ENCODE assay signal across 31 cellular contexts in the genomic region with DNA sequence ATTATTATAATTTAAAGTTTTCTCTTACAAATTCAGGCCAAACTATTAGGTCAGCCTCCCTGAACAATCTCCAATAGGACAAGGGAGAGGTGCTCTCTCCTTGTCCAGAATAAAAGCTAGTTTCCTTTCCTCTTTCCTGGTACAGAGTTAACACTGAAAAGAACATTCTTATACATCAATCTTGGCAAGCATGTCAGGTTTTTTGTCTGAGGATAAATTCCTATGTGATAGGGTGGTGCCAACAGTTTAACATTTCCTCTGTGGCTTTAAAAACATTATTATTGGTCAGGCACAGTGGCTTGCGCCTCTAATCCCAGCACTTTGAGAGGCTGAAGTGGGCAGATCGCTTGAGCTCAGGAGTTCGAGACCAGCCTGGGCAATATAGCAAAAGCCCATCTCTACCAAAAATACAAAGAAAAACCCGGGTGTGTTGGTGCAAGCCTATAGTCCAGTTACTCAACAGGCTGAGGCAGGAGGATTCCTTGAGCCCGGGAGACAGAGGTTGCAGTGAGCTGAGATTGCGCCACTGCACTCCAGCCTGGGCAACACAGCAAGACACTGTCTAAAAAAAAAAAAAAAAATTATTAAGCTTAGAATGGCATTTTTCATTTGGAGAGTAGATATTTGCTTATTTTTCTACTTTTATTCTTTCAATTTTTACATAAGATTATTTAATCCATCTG. TPM values are rescaled to one million over a fixed set of nuclear protein-coding genes. Genes with fewer than 3 reads are reported as not detected.
A peak's percentile ranks its signal among the peaks of the same experiment; 100 is the strongest.
DNase-seq lines count a peak whose midpoint lies in the region; ATAC-seq, FAIRE-seq and TF ChIP-seq lines count a peak whose summit lies in the region.
"Had no signal": no experiment of that assay in that cellular context is flagged by ENCODE, and none has a peak within 500 bp of the region (broad histone marks: within the 10 kb centered on the region; RNA-seq: fewer than 3 reads in every experiment).

No MANE protein-coding gene starts in this region.

- H3K27me3 ChIP-seq in breast epithelium (no peaks in the 10 kb centered on the region), adipocyte (replicated peaks; ENCODE audit: control insufficient read depth, insufficient read depth, low read length) (no peaks in the 10 kb centered on the region), endothelial cell of umbilical vein (ENCODE audit: control insufficient read depth in 2 of 2, insufficient read depth in 2 of 2, low read length in 2 of 2) (no peaks in the 10 kb centered on the region)
- H3K27me3 ChIP-seq: heart left ventricle, thyroid gland, uterus had no signal

- dilution Hi-C loops in endothelial cell of umbilical vein (cut with MboI; ENCODE audit: extremely low pct_ligation_motif_present, low sequenced_read_pairs), result no loop called here

- peak; percentile 18 for FAIRE-seq in endothelial cell of umbilical vein (lab: Jason Lieb, UNC)
- FAIRE-seq: A204.1, RCC 7860 had no signal

- no peak overlapping the region for H3K4me3 ChIP-seq in breast epithelium
- no peak overlapping the region for H3K4me3 ChIP-seq in adipocyte (ENCODE audit: low read length)
- H3K4me3 ChIP-seq in endothelial cell of umbilical vein (replicated peaks in 1 of 3; ENCODE audit: insufficient read depth in 1 of 3, low read depth in 1 of 3, low read length in 3 of 3), result no peak overlapping the region
- no peak overlapping the region for H3K4me3 ChIP-seq in retinal pigment epithelial cell (ENCODE audit: low read length)
- H3K4me3 ChIP-seq: heart left ventricle, thyroid gland, uterus had no signal

- no peak overlapping the region for H3K4me2 ChIP-seq in endothelial cell of umbilical vein (ENCODE audit: insufficient read depth, low read length)
- H3K4me2 ChIP-seq: KMS-11 had no signal

- H3K4me1 ChIP-seq in breast epithelium (no peaks in the 10 kb centered on the region), adipocyte (ENCODE audit: control insufficient read depth, insufficient read depth, low read length) (peaks cover 27% of the 10 kb centered on the region), endothelial cell of umbilical vein (ENCODE audit: control insufficient read depth, extremely low read depth, insufficient read depth, low read length) (no peaks in the 10 kb centered on the region)
- H3K4me1 ChIP-seq: thyroid gland, uterus had no signal

- no peaks in the 10 kb centered on the region for H3K9me3 Mint-ChIP-seq in MCF 10A (ENCODE audit: unreplicated experiment)
- H3K9me3 Mint-ChIP-seq: H9, WTC11 had no signal

- no peaks in the 10 kb centered on the region for H4K20me1 ChIP-seq in endothelial cell of umbilical vein (replicated peaks; ENCODE audit: control insufficient read depth, extremely low read depth, insufficient read depth, low read length)

- H3K9me3 ChIP-seq in breast epithelium (no peaks in the 10 kb centered on the region), adipocyte (ENCODE audit: control insufficient read depth, low read length) (no peaks in the 10 kb centered on the region), endothelial cell of umbilical vein (replicated peaks; ENCODE audit: control insufficient read depth, insufficient read depth, low read length) (no peaks in the 10 kb centered on the region)
- H3K9me3 ChIP-seq: thyroid gland, uterus had no signal

- H3K36me3 Mint-ChIP-seq in MCF 10A (ENCODE audit: insufficient read depth, unreplicated experiment), result peaks cover 9% of the 10 kb centered on the region
- H3K36me3 Mint-ChIP-seq: brain; CD4-positive, CD25-positive, alpha-beta regulatory T cell; WTC11 had no signal

- H2AFZ ChIP-seq in endothelial cell of umbilical vein (ENCODE audit: low read depth, low read length), result no peak overlapping the region

- POLR2A ChIA-PET in MCF 10A (lab: Yijun Ruan, JAX) (interaction anchor here (0.6 to 1.6 kb wide), 2 partner anchors 13 to 537 kb away, joined by 4 to 6 read pairs; a partner anchor contains a TSS), endothelial cell of umbilical vein (lab: Charles Lee) (interaction anchor here (1.2 kb wide), 1 partner anchor 72 kb away, joined by 3 read pairs; no protein-coding TSS in a partner anchor)

- TF ChIP-seq CTCF in MCF 10A (IDR thresholded peaks at IDR 0.05; ENCODE audit: unreplicated experiment) (no peak), breast epithelium (IDR thresholded peaks at IDR 0.05) (no peak), endothelial cell of umbilical vein (IDR thresholded peaks at IDR 0.05; ENCODE audit: extremely low read depth in 1 of 2, insufficient read depth in 1 of 2, low read depth in 1 of 2, low read length in 2 of 2) (no peak), retinal pigment epithelial cell (conservative IDR thresholded peaks at IDR 0.05; ENCODE audit: low read depth, low read length) (no peak)

- no TSS peak for BruUV-seq in MCF 10A (replicated peaks; lab: Mats Ljungman, UMichigan)
- no TSS peak for BruUV-seq in endothelial cell of umbilical vein (replicated peaks; lab: Mats Ljungman, UMichigan)

- H3K27ac Mint-ChIP-seq in MCF 10A (ENCODE audit: low read depth, unreplicated experiment), result peak overlapping the region; percentile 57
- H3K27ac Mint-ChIP-seq: brain; CD4-positive, CD25-positive, alpha-beta regulatory T cell; H9; T-cell; WTC11 had no signal

- H3K79me2 ChIP-seq in endothelial cell of umbilical vein (ENCODE audit: control insufficient read depth, insufficient read depth, low read length), result no peaks in the 10 kb centered on the region

- TF ChIP-seq POLR2A in breast epithelium (IDR thresholded peaks at IDR 0.05), result no peak
- no peak for TF ChIP-seq POLR2A in endothelial cell of umbilical vein (IDR thresholded peaks at IDR 0.05; ENCODE audit: low read depth, low read length)

- H3K4me3 Mint-ChIP-seq in MCF 10A (ENCODE audit: unreplicated experiment), result no peak overlapping the region
- H3K4me3 Mint-ChIP-seq: activated T-cell treated with anti-CD3 and anti-CD28 coated beads, Interleukin-2, amount 50 U/mL, for 4 hours; brain; CD4-positive, CD25-positive, alpha-beta regulatory T cell; H9; naive B cell; T-cell; WTC11 had no signal

- H3K36me3 ChIP-seq in breast epithelium, result no peaks in the 10 kb centered on the region
- no peaks in the 10 kb centered on the region for H3K36me3 ChIP-seq in adipocyte (ENCODE audit: control insufficient read depth, insufficient read depth, low read length, severe bottlenecking)
- no peaks in the 10 kb centered on the region for H3K36me3 ChIP-seq in endothelial cell of umbilical vein (ENCODE audit: control insufficient read depth in 2 of 2, extremely low read depth in 1 of 2, insufficient read depth in 2 of 2, low read length in 2 of 2)
- H3K36me3 ChIP-seq: heart left ventricle, thyroid gland, uterus had no signal

- CTCF ChIA-PET in MCF 10A (lab: Yijun Ruan, JAX), result interaction anchor here (0.5 to 0.9 kb wide), 2 partner anchors 124 to 154 kb away, joined by 3 to 4 read pairs; no protein-coding TSS in a partner anchor
- CTCF ChIA-PET in endothelial cell of umbilical vein (lab: Charles Lee), result interaction anchor here (1.0 to 1.3 kb wide), 5 partner anchors 11 to 216 kb away, joined by 3 to 6 read pairs (median 3); no protein-coding TSS in a partner anchor

- ATAC-seq in HG02763 (IDR thresholded peaks at IDR 0.05; ENCODE audit: unreplicated experiment), result no peak
- ATAC-seq in GM18873 (IDR thresholded peaks at IDR 0.05; ENCODE audit: low FRiP score, unreplicated experiment), result no peak
- no peak for ATAC-seq in GM21737 (IDR thresholded peaks at IDR 0.05; ENCODE audit: unreplicated experiment)
- ATAC-seq: activated T-cell treated with anti-CD3 and anti-CD28 coated beads, Interleukin-2, amount 50 U/mL, for 4 hours; heart left ventricle; T-cell; WTC11 had no signal

- H3K27ac ChIP-seq in breast epithelium, result no peak overlapping the region
- no peak overlapping the region for H3K27ac ChIP-seq in endothelial cell of umbilical vein (ENCODE audit: insufficient read depth, low read depth, low read length)
- H3K27ac ChIP-seq: heart left ventricle, KMS-11, thyroid gland, uterus had no signal

- no peaks in the 10 kb centered on the region for H3K9me1 ChIP-seq in endothelial cell of umbilical vein (replicated peaks; ENCODE audit: control insufficient read depth, extremely low read depth, insufficient read depth, low read length)

- intact Hi-C loops in MCF 10A (cut with micrococcal nuclease), result no loop called here
- intact Hi-C loops in breast epithelium (cut with DNase I; ENCODE audit: low total_unique reads), result no loop called here
- intact Hi-C loops in endothelial cell of umbilical vein (cut with micrococcal nuclease), result no loop called here

- peak overlapping the region; percentile 33 for H3K9ac ChIP-seq in adipocyte (ENCODE audit: low read length)
- H3K9ac ChIP-seq in endothelial cell of umbilical vein (replicated peaks; ENCODE audit: extremely low read depth, insufficient read depth, low read length), result no peak overlapping the region
- H3K9ac ChIP-seq: KMS-11 had no signal

- peaks cover 14% of the 10 kb centered on the region for H3K4me1 Mint-ChIP-seq in MCF 10A (ENCODE audit: insufficient read depth, unreplicated experiment)
- H3K4me1 Mint-ChIP-seq: brain; CD4-positive, CD25-positive, alpha-beta regulatory T cell; T-cell; WTC11 had no signal

- peak; percentile 9 for DNase-seq in MCF 10A (ENCODE audit: unreplicated experiment)
- no peak for DNase-seq in breast epithelium (ENCODE audit: low spot score in 2 of 2)
- DNase-seq in adipocyte (ENCODE audit: low read depth), result peak; percentile 54
- DNase-seq in endothelial cell of umbilical vein (ENCODE audit: low read depth, low spot score), result peak; percentile 64
- DNase-seq in retinal pigment epithelial cell (ENCODE audit: low read depth), result peak; percentile 54
- DNase-seq: activated CD4-positive, alpha-beta T cell treated with anti-CD3 and anti-CD28 coated beads, Interleukin-2, amount 50 U/mL, for 1 hour; activated T-cell treated with anti-CD3 and anti-CD28 coated beads, Interleukin-2, amount 50 U/mL, for 4 hours; Calu3; CD4-positive, CD25-positive, alpha-beta regulatory T cell; effector memory CD4-positive, alpha-beta T cell; erythroblast; foreskin melanocyte; H9; heart left ventricle; midbrain; naive B cell; NCI-H1694; NCI-H446 treated with DMSO at 0.1 percent for 48 hours; NCI-H82; stimulated activated CD4-positive, alpha-beta T cell treated with anti-CD3 and anti-CD28 coated beads, Interleukin-4, amount 100 ng/mL, for 24 hours; T-cell; thyroid gland; uterus had no signal

- no peaks in the 10 kb centered on the region for H3K27me3 Mint-ChIP-seq in MCF 10A (ENCODE audit: insufficient read depth, unreplicated experiment)
- H3K27me3 Mint-ChIP-seq: naive B cell had no signal

RNA-seq across cellular contexts. Expression of a gene that starts 13.7 kb away (rescaled TPM):
- 6.9 and 7.8 TPM in 2 replicates for total RNA-seq in MCF 10A (2022)
- total RNA-seq in breast epithelium, result 10 to 100 TPM; 23.0 to 52.8 (median 31.8) TPM
- 13.1 and 16.0 TPM in 2 replicates for total RNA-seq in endothelial cell of umbilical vein
- polyA plus RNA-seq in endothelial cell of umbilical vein, result 1.9 and 3.3 TPM in 2 replicates
- polyA plus RNA-seq in endothelial cell of umbilical vein (2011; cell fraction: cytosol; rRNA removed), result 3.1 and 3.5 TPM in 2 replicates
- 9.9 and 15.0 TPM in 2 replicates for polyA plus RNA-seq in endothelial cell of umbilical vein (2011; cell fraction: nucleus; rRNA removed)
- polyA plus RNA-seq in endothelial cell of umbilical vein (2012), result 6.5 and 7.7 TPM in 2 replicates
- polyA minus RNA-seq in endothelial cell of umbilical vein, result 15.1 and 19.8 TPM in 2 replicates
- polyA minus RNA-seq in endothelial cell of umbilical vein (2011; cell fraction: cytosol; rRNA and poly(A)+ RNA removed), result 4.6 TPM
- polyA minus RNA-seq in endothelial cell of umbilical vein (2011; cell fraction: nucleus; rRNA and poly(A)+ RNA removed), result 51.2 and 70.5 TPM in 2 replicates

Comparison
In these comparisons a context has a peak if more than half of its experiments do, and no peak if none do; other contexts are left out.
1. DNase-seq: peak in MCF 10A (single experiment), adipocyte (single experiment), endothelial cell of umbilical vein (single experiment) and retinal pigment epithelial cell (single experiment); none in breast epithelium (0 of 2).